1 cellular context compared by ENCODE assay signal in genomic region chr22:20904008-20904979, GRCh38.
TF ChIP-seq lines count a peak whose summit lies in the region.

No MANE protein-coding gene starts in this region.

TF ChIP-seq in HEK293, 187 proteins besides CTCF, POLR2A, EP300 and RAD21 (continued from another document):
- TF ChIP-seq PRDM4 (tag by site-specific recombination; IDR thresholded peaks at IDR 0.05) (no peak), ZNF610 (tag by site-specific recombination; IDR thresholded peaks at IDR 0.05; ENCODE audit: borderline replicate concordance) (no peak), ZNF621 (tag by site-specific recombination; IDR thresholded peaks at IDR 0.05) (no peak), SETDB1 (IDR thresholded peaks at IDR 0.05; ENCODE audit: insufficient read length, low read length) (no peak), ZNF488 (tag by site-specific recombination; IDR thresholded peaks at IDR 0.05) (no peak), YY1 (tag by site-specific recombination; IDR thresholded peaks at IDR 0.05) (no peak), OSR2 (tag by site-specific recombination; IDR thresholded peaks at IDR 0.05) (no peak), KLF7 (tag by site-specific recombination; IDR thresholded peaks at IDR 0.05; ENCODE audit: borderline replicate concordance) (no peak), ZSCAN5A (tag by site-specific recombination; IDR thresholded peaks at IDR 0.05) (no peak), ZNF404 (tag by site-specific recombination; IDR thresholded peaks at IDR 0.05) (no peak), ZNF19 (tag by site-specific recombination; IDR thresholded peaks at IDR 0.05; ENCODE audit: low read depth) (no peak), GLIS2 (tag by site-specific recombination; IDR thresholded peaks at IDR 0.05) (no peak), ZBTB6 (tag by site-specific recombination; IDR thresholded peaks at IDR 0.05) (no peak), ZNF513 (tag by site-specific recombination; IDR thresholded peaks at IDR 0.05) (no peak), KLF8 (tag by site-specific recombination; IDR thresholded peaks at IDR 0.05) (no peak), ZBTB21 (tag by site-specific recombination; IDR thresholded peaks at IDR 0.05) (peak; percentile 89), ZNF791 (tag by site-specific recombination; IDR thresholded peaks at IDR 0.05) (no peak), ZNF239 (tag by site-specific recombination; IDR thresholded peaks at IDR 0.05) (no peak), ZNF48 (tag by site-specific recombination; IDR thresholded peaks at IDR 0.05) (no peak), ZNF529 (tag by site-specific recombination; IDR thresholded peaks at IDR 0.05; ENCODE audit: insufficient replicate concordance) (no peak), ZIC2 (tag by site-specific recombination; IDR thresholded peaks at IDR 0.05) (no peak), ZNF548 (tag by site-specific recombination; IDR thresholded peaks at IDR 0.05) (no peak), REST (tag by site-specific recombination; IDR thresholded peaks at IDR 0.05) (no peak), SP7 (tag by site-specific recombination; IDR thresholded peaks at IDR 0.05) (no peak; the same call in 1 of the 2 replicates), ZNF366 (tag by site-specific recombination; conservative IDR thresholded peaks at IDR 0.05) (0 out of 2 replicates have a peak, but pooled peaks have one; percentile 28), ZNF274 (IDR thresholded peaks at IDR 0.05; ENCODE audit: low read length) (no peak), ZNF274 (tag by site-specific recombination; IDR thresholded peaks at IDR 0.05; ENCODE audit: borderline replicate concordance) (no peak), ZNF391 (tag by site-specific recombination; IDR thresholded peaks at IDR 0.05; ENCODE audit: borderline replicate concordance, low read depth) (no peak), ZNF280D (tag by site-specific recombination; IDR thresholded peaks at IDR 0.05) (no peak), ZNF2 (tag by site-specific recombination; IDR thresholded peaks at IDR 0.05) (no peak), BCL11A (tag by site-specific recombination; IDR thresholded peaks at IDR 0.05; ENCODE audit: low read depth) (no peak), ZFP3 (tag by site-specific recombination; IDR thresholded peaks at IDR 0.05; ENCODE audit: low read depth) (no peak), ZFP69B (tag by site-specific recombination; IDR thresholded peaks at IDR 0.05) (no peak), ZBTB49 (tag by site-specific recombination; IDR thresholded peaks at IDR 0.05; ENCODE audit: low read depth) (no peak), ZFP37 (tag by site-specific recombination; IDR thresholded peaks at IDR 0.05) (no peak), ZNF416 (tag by site-specific recombination; IDR thresholded peaks at IDR 0.05) (no peak), OVOL3 (tag by site-specific recombination; IDR thresholded peaks at IDR 0.05) (no peak), ZNF473 (tag by site-specific recombination; IDR thresholded peaks at IDR 0.05) (no peak)
TF ChIP-seq in HEK293: peak in this region for 12.
